Comparison of ENCODE assay signal across 15 cellular contexts in the genomic region with DNA sequence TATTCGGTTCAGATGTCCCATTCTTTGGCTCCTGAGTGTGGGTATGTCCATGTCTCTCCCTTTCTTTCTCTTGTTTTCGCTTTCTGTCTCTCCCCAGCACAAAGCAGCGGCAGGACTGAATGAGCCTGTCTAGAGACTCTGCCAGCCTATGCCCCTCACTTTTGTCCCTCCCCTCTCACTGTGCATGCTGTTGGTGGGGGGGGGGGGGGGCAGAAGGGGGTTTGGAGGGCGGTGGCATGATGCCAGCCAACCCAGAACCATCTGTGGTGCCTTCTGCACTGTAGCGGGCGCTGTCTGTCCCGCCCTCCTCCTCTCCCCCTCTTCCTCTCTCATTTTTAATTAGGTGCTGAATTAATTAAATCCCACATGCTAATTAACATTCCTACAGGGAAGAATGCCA.
"Had no signal": no experiment of that assay in that cellular context is flagged by ENCODE, and none has a peak within 500 bp of the region (broad histone marks: within the 10 kb centered on the region; RNA-seq: fewer than 3 reads in every experiment).

No MANE protein-coding gene starts in this region.

- H3K4me3 Mint-ChIP-seq: activated CD4-positive, alpha-beta T cell treated with anti-CD3 and anti-CD28 coated beads, Interleukin-2, amount 10 ng/mL, durations not matched to agents 24 days and 14 days; activated T-helper 1 cell treated with anti-CD3 and anti-CD28 coated beads, Interleukin-12 subunit alpha, Interleukin-12 subunit beta, Interleukin-2, Interleukin-4 antibody, amounts not matched to agents 30 ng/mL and 10 ng/mL and 1 ng/mL, durations not matched to agents 14 hours and 24 hours and 36 hours; mesothelial cell of epicardium; stimulated activated memory B cell treated with anti-CD40 and anti-IgM and Interleukin-4, amounts not matched to agents 10 μg/mL and 1 μg/mL and 100 μg/mL, for 72 hours; WTC11 had no signal

- H3K9me3 Mint-ChIP-seq: activated CD4-positive, alpha-beta T cell treated with anti-CD3 and anti-CD28 coated beads, Interleukin-2, amount 10 ng/mL, durations not matched to agents 24 days and 14 days; activated T-helper 1 cell treated with anti-CD3 and anti-CD28 coated beads, Interleukin-12 subunit alpha, Interleukin-12 subunit beta, Interleukin-2, Interleukin-4 antibody, amounts not matched to agents 30 ng/mL and 10 ng/mL and 1 ng/mL, durations not matched to agents 14 hours and 24 hours and 36 hours; mesothelial cell of epicardium; stimulated activated memory B cell treated with anti-CD40 and anti-IgM and Interleukin-4, amounts not matched to agents 10 μg/mL and 1 μg/mL and 100 μg/mL, for 72 hours; WTC11 had no signal

- H3K36me3 Mint-ChIP-seq: mesothelial cell of epicardium, WTC11 had no signal

- DNase-seq: activated CD4-positive, alpha-beta T cell treated with anti-CD3 and anti-CD28 coated beads, Interleukin-2, amount 10 ng/mL, durations not matched to agents 24 days and 14 days; activated naive CD4-positive, alpha-beta T cell; cortex of kidney; effector memory CD4-positive, alpha-beta T cell; kidney glomerular epithelial cell; right cardiac atrium; trophoblast cell had no signal

- ATAC-seq: gastroesophageal sphincter; right cardiac atrium; stimulated activated memory B cell treated with anti-CD40 and anti-IgM and Interleukin-4, amounts not matched to agents 10 μg/mL and 1 μg/mL and 100 μg/mL, for 72 hours; WTC11 had no signal

- H3K4me1 Mint-ChIP-seq: activated CD4-positive, alpha-beta T cell treated with anti-CD3 and anti-CD28 coated beads, Interleukin-2, amount 10 ng/mL, durations not matched to agents 24 days and 14 days had no signal

- H3K27ac ChIP-seq: ascending aorta, epithelial cell of prostate, gastroesophageal sphincter, hepatocyte had no signal

- H3K27ac Mint-ChIP-seq: activated CD4-positive, alpha-beta T cell treated with anti-CD3 and anti-CD28 coated beads, Interleukin-2, amount 10 ng/mL, durations not matched to agents 24 days and 14 days; activated T-helper 1 cell treated with anti-CD3 and anti-CD28 coated beads, Interleukin-12 subunit alpha, Interleukin-12 subunit beta, Interleukin-2, Interleukin-4 antibody, amounts not matched to agents 30 ng/mL and 10 ng/mL and 1 ng/mL, durations not matched to agents 14 hours and 24 hours and 36 hours; mesothelial cell of epicardium; stimulated activated memory B cell treated with anti-CD40 and anti-IgM and Interleukin-4, amounts not matched to agents 10 μg/mL and 1 μg/mL and 100 μg/mL, for 72 hours had no signal
